Comparison of ENCODE assay signal across 21 cellular contexts in genomic region chr7:84291756-84292155, GRCh38.
DNase-seq lines count a peak whose midpoint lies in the region; ATAC-seq lines count a peak whose summit lies in the region.
"Had no signal": no experiment of that assay in that cellular context is flagged by ENCODE, and none has a peak within 500 bp of the region (broad histone marks: within the 10 kb centered on the region; RNA-seq: fewer than 3 reads in every experiment).

No MANE protein-coding gene starts in this region.

- WGBS in right cardiac atrium, result 81% methylated on average over 2 of the region's 2 CpGs

- no peak overlapping the region for H3K4me3 ChIP-seq in right cardiac atrium (ENCODE audit: low read length)
- H3K4me3 ChIP-seq: prostate gland, uterus had no signal

- intact Hi-C loops in right cardiac atrium (cut with DNase I), result no loop called here

- no peaks in the 10 kb centered on the region for H3K4me1 ChIP-seq in right cardiac atrium (ENCODE audit: control insufficient read depth, insufficient read depth, low read length)
- H3K4me1 ChIP-seq: prostate gland, uterus had no signal

- H3K27ac ChIP-seq in right cardiac atrium (ENCODE audit: low read length), result no peak overlapping the region
- H3K27ac ChIP-seq: epithelial cell of prostate, prostate gland, uterus had no signal

- peak; percentile 7 for DNase-seq in DMS 273 treated with DMSO at 0.1 percent for 48 hours (lab: John Stamatoyannopoulos, UW)
- peak; percentile 55 for DNase-seq in NCI-H1417 treated with DMSO at 0.1 percent for 48 hours (lab: John Stamatoyannopoulos, UW)
- peak; percentile 54 for DNase-seq in NCI-H446 treated with DMSO at 0.1 percent for 48 hours (lab: John Stamatoyannopoulos, UW)
- peak; percentile 41 for DNase-seq in left kidney (ENCODE audit: low read depth, low spot score)
- DNase-seq in right cardiac atrium, result no peak
- no peak for DNase-seq in CD1c-positive myeloid dendritic cell (ENCODE audit: extremely low spot score)
- DNase-seq: activated CD4-positive, alpha-beta T cell treated with anti-CD3 and anti-CD28 coated beads, Interleukin-2, amount 50 U/mL, for 1 hour; activated CD8-positive, alpha-beta memory T cell treated with anti-CD3 and anti-CD28 coated beads, Interleukin-2, amount 50 U/mL, for 48 hours; activated gamma-delta T cell; CD4-positive, CD25-positive, alpha-beta regulatory T cell; foreskin fibroblast; hippocampal formation; nephron progenitor cell; SHP77; stimulated activated CD4-positive, alpha-beta T cell treated with anti-CD3 and anti-CD28 coated beads, Interleukin-4, amount 100 ng/mL, for 4 hours; T-helper 1 cell; uterus had no signal

- no peaks in the 10 kb centered on the region for H3K9me3 ChIP-seq in right cardiac atrium (ENCODE audit: control insufficient read depth, low read length)
- H3K9me3 ChIP-seq: prostate gland, uterus had no signal

- no peak for ATAC-seq in HG03457 (IDR thresholded peaks at IDR 0.05; ENCODE audit: unreplicated experiment)
- ATAC-seq in right cardiac atrium, result no peak
- no peak for ATAC-seq in GM21526 (IDR thresholded peaks at IDR 0.05; ENCODE audit: low FRiP score, unreplicated experiment)

- H3K27me3 ChIP-seq in right cardiac atrium (ENCODE audit: control insufficient read depth, insufficient read depth), result no peaks in the 10 kb centered on the region
- H3K27me3 ChIP-seq: uterus had no signal

Comparison
In these comparisons a context has a peak if more than half of its experiments do, and no peak if none do; other contexts are left out.
1. DNase-seq: peak in DMS 273 treated with DMSO at 0.1 percent for 48 hours (single experiment), NCI-H1417 treated with DMSO at 0.1 percent for 48 hours (single experiment), NCI-H446 treated with DMSO at 0.1 percent for 48 hours (single experiment) and left kidney (single experiment); none in right cardiac atrium (0 of 3) and CD1c-positive myeloid dendritic cell (single experiment).